In the genomic region with DNA sequence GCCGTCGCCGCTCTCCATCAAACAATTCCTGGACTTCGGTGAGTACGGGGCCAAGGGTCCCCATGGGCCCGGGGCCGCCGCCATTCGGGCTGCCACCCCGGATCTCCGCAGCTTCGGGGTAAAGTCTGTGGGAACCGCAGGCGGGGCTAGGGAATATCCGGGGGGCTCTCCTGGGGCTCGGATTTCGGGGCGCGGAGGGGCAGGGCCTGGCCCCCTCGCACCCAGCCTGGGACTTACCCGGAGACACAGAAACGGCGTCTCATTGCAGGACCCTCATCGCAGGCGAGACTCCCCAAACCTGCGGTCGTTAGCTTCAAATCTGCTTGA, we compare ENCODE assay signal across 8 cellular contexts. TPM values are rescaled to one million over a fixed set of nuclear protein-coding genes. Genes with fewer than 3 reads are reported as not detected.
DNase-seq lines count a peak whose midpoint lies in the region; ATAC-seq and TF ChIP-seq lines count a peak whose summit lies in the region.

No MANE protein-coding gene starts in this region.

- H3K27ac ChIP-seq in GM23248 (no peak overlapping the region), PC-9 (no peak overlapping the region), neutrophil (peak overlapping the region; percentile 91), foreskin keratinocyte (no peak overlapping the region)

- H4K20me1 ChIP-seq in GM23248 (ENCODE audit: insufficient read depth) (no peaks in the 10 kb centered on the region), PC-9 (ENCODE audit: insufficient read depth) (no peaks in the 10 kb centered on the region)

- H3K79me2 ChIP-seq in GM23248 (ENCODE audit: insufficient read depth) (no peaks in the 10 kb centered on the region), PC-9 (ENCODE audit: low read depth) (no peaks in the 10 kb centered on the region)

- POLR2A ChIA-PET in PC-9 (lab: Charles Lee; ENCODE audit: unreplicated experiment), result no interaction called here

- no TSS peak for BruUV-seq in PC-9 (replicated peaks; lab: Mats Ljungman, UMichigan)

- H2AFZ ChIP-seq in GM23248 (peak overlapping the region; percentile 93), PC-9 (peak overlapping the region; percentile 94)

- no peak for DNase-seq in AG10803 (ENCODE audit: low read depth)
- no peak for DNase-seq in GM23248
- DNase-seq in PC-9, result no peak
- peak; percentile 16 for DNase-seq in effector CD8-positive, alpha-beta T cell (lab: John Stamatoyannopoulos, UW)
- DNase-seq in NCI-H510A treated with DMSO at 0.1 percent for 48 hours (lab: John Stamatoyannopoulos, UW), result no peak
- no peak for DNase-seq in foreskin keratinocyte
- DNase-seq in mucosa of gallbladder (ENCODE audit: low spot score), result no peak

- H3K27me3 ChIP-seq in GM23248 (replicated peaks; ENCODE audit: insufficient read depth) (no peaks in the 10 kb centered on the region), PC-9 (ENCODE audit: insufficient read depth, low read depth) (no peaks in the 10 kb centered on the region), neutrophil (no peaks in the 10 kb centered on the region), foreskin keratinocyte (no peaks in the 10 kb centered on the region)

- in situ Hi-C loops in GM23248 (cut with MboI), result no loop called here

- H3K4me1 ChIP-seq in GM23248 (ENCODE audit: insufficient read depth) (no peaks in the 10 kb centered on the region), PC-9 (replicated peaks; ENCODE audit: insufficient read depth) (peaks cover 9% of the 10 kb centered on the region; the same call in 1 of the 2 replicates), neutrophil (ENCODE audit: control insufficient read depth in 1 of 2, insufficient read depth in 1 of 2, low read depth in 1 of 2, low read length in 1 of 2) (peaks cover 26 to 36% of the 10 kb centered on the region in 2 experiments), foreskin keratinocyte (no peaks in the 10 kb centered on the region)

- H3K4me3 ChIP-seq in AG10803 (ENCODE audit: low read length) (peak overlapping the region; percentile 57), GM23248 (peak overlapping the region; percentile 79), PC-9 (peak overlapping the region; percentile 70; the same call in 1 of the 2 replicates), neutrophil (ENCODE audit: low read depth in 1 of 2, low read length in 1 of 2) (peak overlapping the region; percentile 74 to 76)

- no peaks in the 10 kb centered on the region for H3K9me3 ChIP-seq in GM23248 (ENCODE audit: low read depth)
- H3K9me3 ChIP-seq in PC-9 (ENCODE audit: insufficient read depth, low read depth), result no peaks in the 10 kb centered on the region
- H3K9me3 ChIP-seq in neutrophil, result no peaks in the 10 kb centered on the region

- H3K4me2 ChIP-seq in GM23248 (ENCODE audit: unreplicated experiment), result peak overlapping the region; percentile 71
- H3K4me2 ChIP-seq in PC-9, result peak overlapping the region; percentile 87

- intact Hi-C loops in PC-9 (cut with micrococcal nuclease; ENCODE audit: unreplicated experiment), result no loop called here

- CTCF ChIA-PET in PC-9 (lab: Charles Lee), result no interaction called here

- TF ChIP-seq CTCF in AG10803 (conservative IDR thresholded peaks at IDR 0.05; ENCODE audit: low read length), result no peak
- TF ChIP-seq CTCF in PC-9 (conservative IDR thresholded peaks at IDR 0.05), result no peak
- TF ChIP-seq CTCF in neutrophil (IDR thresholded peaks at IDR 0.05), result no peak
- no peak for TF ChIP-seq CTCF in foreskin keratinocyte (conservative IDR thresholded peaks at IDR 0.05)

- no peaks in the 10 kb centered on the region for H3K9me2 ChIP-seq in GM23248 (ENCODE audit: insufficient read depth)
- no peaks in the 10 kb centered on the region for H3K9me2 ChIP-seq in PC-9 (ENCODE audit: insufficient read depth)

- peak overlapping the region; percentile 74 for H3K9ac ChIP-seq in GM23248

- H3F3A ChIP-seq in GM23248 (ENCODE audit: insufficient read depth) (no peaks in the 10 kb centered on the region), PC-9 (ENCODE audit: insufficient read depth, low read depth) (no peaks in the 10 kb centered on the region)

- 0 to 3% methylated on average over 8 to 14 of the region's 27 CpGs for WGBS in GM23248 (ENCODE audit: low coverage in 1 of 2, low lambda C conversion rate in 2 of 2, missing lambda C conversion rate in 2 of 2), 2 experiments

- H3K36me3 ChIP-seq in GM23248 (ENCODE audit: low read depth) (no peaks in the 10 kb centered on the region), PC-9 (ENCODE audit: low read depth) (no peaks in the 10 kb centered on the region), neutrophil (no peaks in the 10 kb centered on the region)

- no peak for ATAC-seq in foreskin keratinocyte

RNA-seq across cellular contexts. Expression of a gene that starts 0.4 kb away (rescaled TPM):
- total RNA-seq in GM23248 (2014; rRNA removed; shearing (Covaris generic)), result 7.0 and 8.7 TPM in 2 replicates
- polyA plus RNA-seq in GM23248 (2016; fragmentation: Nextera tagmentation; extraction: Ambion mirVana) (5.8 and 6.6 TPM in 2 replicates), foreskin keratinocyte (4.3 TPM in 2 replicates)
- total RNA-seq in PC-9 (2021) (12.5 and 19.4 TPM in 2 replicates), foreskin keratinocyte (7.9 and 8.6 TPM in 2 replicates), mucosa of gallbladder (14.3 TPM)
